25 cellular contexts compared by ENCODE assay signal in genomic region chr2:201523506-201523905, GRCh38.
A peak's percentile ranks its signal among the peaks of the same experiment; 100 is the strongest.
DNase-seq lines count a peak whose midpoint lies in the region; ATAC-seq, FAIRE-seq and TF ChIP-seq lines count a peak whose summit lies in the region.
"Had no signal": no experiment of that assay in that cellular context is flagged by ENCODE, and none has a peak within 500 bp of the region (broad histone marks: within the 10 kb centered on the region; RNA-seq: fewer than 3 reads in every experiment).

No MANE protein-coding gene starts in this region.

- H3K4me1 ChIP-seq in astrocyte (ENCODE audit: insufficient read depth, low read length): no peaks in the 10 kb centered on the region
- H3K4me1 ChIP-seq: Peyer's patch had no signal

- no peak overlapping the region for H3K4me2 ChIP-seq in astrocyte (ENCODE audit: low read length)

- no peaks in the 10 kb centered on the region for H4K20me1 ChIP-seq in astrocyte (ENCODE audit: insufficient read depth, low read length)

- peak overlapping the region; percentile 9; the same call in 1 of the 2 replicates for H3K4me3 Mint-ChIP-seq in HFFc6
- no peak overlapping the region for H3K4me3 Mint-ChIP-seq in astrocyte (ENCODE audit: unreplicated experiment)
- H3K4me3 Mint-ChIP-seq: CD8-positive, alpha-beta T cell had no signal

- H3K79me2 ChIP-seq in astrocyte (ENCODE audit: insufficient read depth, low read length): no peaks in the 10 kb centered on the region

- H3K9me3 Mint-ChIP-seq in HFFc6 (peaks cover 57% of the 10 kb centered on the region), astrocyte (ENCODE audit: unreplicated experiment) (peaks cover 48% of the 10 kb centered on the region)

- H3K4me3 ChIP-seq in AG10803 (ENCODE audit: low read length) (no peak overlapping the region), astrocyte (ENCODE audit: insufficient read depth, low read depth, low read length) (no peak overlapping the region)
- H3K4me3 ChIP-seq: K562, Peyer's patch had no signal

- no peak for TF ChIP-seq CTCF in AG10803 (conservative IDR thresholded peaks at IDR 0.05; ENCODE audit: low read length)
- TF ChIP-seq CTCF in HFFc6 (IDR thresholded peaks at IDR 0.05): no peak
- no peak for TF ChIP-seq CTCF in astrocyte (IDR thresholded peaks at IDR 0.05; ENCODE audit: insufficient read depth, low read depth, low read length)

- no peaks in the 10 kb centered on the region for H3K27me3 Mint-ChIP-seq in HFFc6 (ENCODE audit: insufficient read depth)
- H3K27me3 Mint-ChIP-seq in astrocyte (ENCODE audit: low read depth, unreplicated experiment): no peaks in the 10 kb centered on the region

- DNase-seq in AG10803 (ENCODE audit: low read depth) (peak; percentile 46), HFFc6 (peak; percentile 54), astrocyte (ENCODE audit: low read depth) (peak; percentile 16), fibroblast of peridontal ligament (ENCODE audit: extremely low read depth) (peak; percentile 58), NCI-H2196 treated with DMSO at 0.1 percent for 48 hours (lab: John Stamatoyannopoulos, UW; ENCODE audit: unreplicated experiment) (no peak)
- no peak for DNase-seq in effector CD4-positive, alpha-beta T cell
- DNase-seq: AML-193; C1 segment of cervical spinal cord; Calu3; CD8-positive, alpha-beta T cell; DMS153; GDM1; GOT3; NCI-H1105; NCI-H146; NCI-H2029; NCI-H524 treated with DMSO at 0.1 percent for 48 hours; NCI-H82; Peyer's patch had no signal

- no peak overlapping the region for H2AFZ ChIP-seq in astrocyte (ENCODE audit: low read depth, low read length)

- no peak overlapping the region for H3K9ac ChIP-seq in astrocyte (ENCODE audit: low read length)

- H3K9me3 ChIP-seq in astrocyte (ENCODE audit: insufficient read depth, low read depth, low read length): peaks cover 7% of the 10 kb centered on the region
- H3K9me3 ChIP-seq: Peyer's patch had no signal

- peaks cover 83% of the 10 kb centered on the region for H3K36me3 Mint-ChIP-seq in HFFc6 (ENCODE audit: low read depth)
- peaks cover 16% of the 10 kb centered on the region for H3K36me3 Mint-ChIP-seq in astrocyte (ENCODE audit: low read depth, unreplicated experiment)

- ATAC-seq in HG02973 (IDR thresholded peaks at IDR 0.05; ENCODE audit: unreplicated experiment): no peak
- ATAC-seq in HG03460 (IDR thresholded peaks at IDR 0.05; ENCODE audit: unreplicated experiment): no peak
- ATAC-seq: CD8-positive, alpha-beta T cell; HCT116; K562; SK-N-SH treated with all-trans-retinoic acid at 6 μM for 48 hours had no signal

- H3K4me1 Mint-ChIP-seq in HFFc6 (ENCODE audit: low read depth) (peaks cover 51% of the 10 kb centered on the region), astrocyte (ENCODE audit: low read depth, unreplicated experiment) (peaks cover 21% of the 10 kb centered on the region)

- H3K27me3 ChIP-seq in astrocyte (ENCODE audit: insufficient read depth, low read length): no peaks in the 10 kb centered on the region
- H3K27me3 ChIP-seq: Peyer's patch had no signal

- no peak overlapping the region for H3K27ac ChIP-seq in astrocyte (ENCODE audit: low read depth, low read length)
- H3K27ac ChIP-seq: 22Rv1, Peyer's patch had no signal

- H3K36me3 ChIP-seq in astrocyte (ENCODE audit: insufficient read depth, low read length): no peaks in the 10 kb centered on the region
- H3K36me3 ChIP-seq: Peyer's patch had no signal

- H3K27ac Mint-ChIP-seq in HFFc6: peak overlapping the region; percentile 42
- H3K27ac Mint-ChIP-seq in astrocyte (ENCODE audit: unreplicated experiment): no peak overlapping the region

- peak; percentile 52 for FAIRE-seq in astrocyte (lab: Jason Lieb, UNC)
- FAIRE-seq: K562 had no signal

Comparison
In these comparisons a context has a peak if more than half of its experiments do, and no peak if none do; other contexts are left out.
1. DNase-seq: peak in AG10803 (single experiment), HFFc6 (single experiment), astrocyte (single experiment) and fibroblast of peridontal ligament (single experiment); none in NCI-H2196 treated with DMSO at 0.1 percent for 48 hours (single experiment) and effector CD4-positive, alpha-beta T cell (single experiment).